Comparison of ENCODE assay signal across 26 cellular contexts in the genomic region with DNA sequence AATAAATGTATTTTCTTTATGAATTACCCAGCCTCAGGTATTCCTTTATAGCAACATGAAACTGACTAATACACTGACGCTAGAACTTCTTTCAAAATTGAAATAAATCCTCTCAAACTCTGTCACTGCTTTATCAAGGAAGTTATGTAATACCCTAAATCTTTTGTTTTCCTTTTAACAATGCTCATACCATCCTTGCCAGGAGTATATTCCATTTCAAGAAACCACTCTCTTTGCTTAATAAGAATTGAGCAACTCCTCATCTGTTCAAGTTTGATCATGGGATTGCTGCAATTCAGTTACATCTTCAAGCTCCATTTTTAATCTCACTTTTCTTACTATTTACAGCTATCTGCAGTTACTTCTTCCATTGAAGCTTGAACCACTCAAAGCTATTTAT.
DNase-seq lines count a peak whose midpoint lies in the region; ATAC-seq, FAIRE-seq and TF ChIP-seq lines count a peak whose summit lies in the region.
"Had no signal": no experiment of that assay in that cellular context is flagged by ENCODE, and none has a peak within 500 bp of the region (broad histone marks: within the 10 kb centered on the region; RNA-seq: fewer than 3 reads in every experiment).

No MANE protein-coding gene starts in this region.

- TF ChIP-seq RAD21 in IMR-90 (IDR thresholded peaks at IDR 0.05; ENCODE audit: low read length) = no peak

- no peak overlapping the region for H2BK5ac ChIP-seq in IMR-90 (ENCODE audit: low read depth, low read length, poor library complexity, severe bottlenecking)

- no peaks in the 10 kb centered on the region for H3K36me3 ChIP-seq in IMR-90 (ENCODE audit: control insufficient read depth, insufficient read depth, low read length)
- H3K36me3 ChIP-seq in smooth muscle cell (ENCODE audit: low read depth) = no peaks in the 10 kb centered on the region
- no peaks in the 10 kb centered on the region for H3K36me3 ChIP-seq in small intestine (ENCODE audit: control insufficient read depth in 2 of 2, insufficient read depth in 2 of 2, low read length in 2 of 2)
- H3K36me3 ChIP-seq: HAP-1 had no signal

- CTCF ChIA-PET in IMR-90 (lab: Yijun Ruan, JAX) = no interaction called here

- no peak for TF ChIP-seq CTCF in IMR-90 (conservative IDR thresholded peaks at IDR 0.05; ENCODE audit: low read depth, low read length)
- TF ChIP-seq CTCF in cardiac fibroblast (IDR thresholded peaks at IDR 0.05; ENCODE audit: low read depth, low read length) = no peak
- TF ChIP-seq CTCF in fibroblast of the aortic adventitia (IDR thresholded peaks at IDR 0.05; ENCODE audit: insufficient read depth, low read length) = no peak
- TF ChIP-seq CTCF in smooth muscle cell (IDR thresholded peaks at IDR 0.05; ENCODE audit: borderline replicate concordance, insufficient read depth, poor library complexity, severe bottlenecking) = no peak

- H2AK9ac ChIP-seq in IMR-90 (replicated peaks; ENCODE audit: low read depth, low read length, poor library complexity) = no peak overlapping the region

- POLR2A ChIA-PET in IMR-90 (lab: Charles Lee; ENCODE audit: unreplicated experiment) = no interaction called here

- H3K23ac ChIP-seq in IMR-90 (ENCODE audit: low read depth, low read length) = no peak overlapping the region

- dilution Hi-C loops in IMR-90 (cut with HindIII; ENCODE audit: low sequenced_read_pairs, unreplicated experiment) = no loop called here

- 0 out of 2 replicates have a peak, but pooled peaks cover 2% of the 10 kb centered on the region for H3K9me1 ChIP-seq in IMR-90 (ENCODE audit: insufficient read depth, low read length)

- H3K27ac ChIP-seq in IMR-90 (ENCODE audit: insufficient read depth, low read length) (no peak overlapping the region), smooth muscle cell (ENCODE audit: low read depth) (peak overlapping the region; percentile 39), small intestine (ENCODE audit: low read depth in 1 of 2, low read length in 1 of 2) (no peak overlapping the region)
- H3K27ac ChIP-seq: A549, C4-2B, RWPE1 had no signal

- H4K20me1 ChIP-seq in IMR-90 (ENCODE audit: insufficient read depth, low read length) (no peaks in the 10 kb centered on the region), smooth muscle cell (ENCODE audit: low read depth) (no peaks in the 10 kb centered on the region)

- H3K27me3 ChIP-seq in IMR-90 (ENCODE audit: control insufficient read depth, insufficient read depth, low read length) (no peaks in the 10 kb centered on the region), smooth muscle cell (ENCODE audit: low read depth) (no peaks in the 10 kb centered on the region), small intestine (ENCODE audit: control insufficient read depth in 2 of 2, insufficient read depth in 2 of 2, low read length in 2 of 2) (no peaks in the 10 kb centered on the region)

- H2AK5ac ChIP-seq in IMR-90 (ENCODE audit: low read depth, low read length) = no peak overlapping the region

- peak overlapping the region; percentile 76; the same call in 2 of the 3 replicates for H2BK15ac ChIP-seq in IMR-90 (ENCODE audit: low read depth, low read length)

- FAIRE-seq in small intestine (lab: Jason Lieb, UNC) = no peak
- FAIRE-seq: A549, GM12878 had no signal

- in situ Hi-C loops in IMR-90 (cut with MboI; ENCODE audit: low sequenced_read_pairs) = no loop called here

- ATAC-seq in IMR-90 (ENCODE audit: low read depth) = no peak
- ATAC-seq: A549; CD8-positive, alpha-beta T cell; GM12878; Panc1 had no signal

- H3K4me1 ChIP-seq in IMR-90 (ENCODE audit: control insufficient read depth, insufficient read depth, low read length) = peaks cover 7% of the 10 kb centered on the region
- peaks cover 9% of the 10 kb centered on the region for H3K4me1 ChIP-seq in smooth muscle cell (ENCODE audit: low read depth)
- no peaks in the 10 kb centered on the region for H3K4me1 ChIP-seq in small intestine (ENCODE audit: control insufficient read depth in 2 of 2, insufficient read depth in 1 of 2, low read depth in 1 of 2, low read length in 1 of 2)
- H3K4me1 ChIP-seq: A549, Caco-2, HAP-1 had no signal

- H2BK20ac ChIP-seq in IMR-90 (ENCODE audit: low read depth, low read length) = no peak overlapping the region

- no peak overlapping the region for H3K4me3 ChIP-seq in IMR-90 (ENCODE audit: insufficient read depth, low read depth, low read length)
- H3K4me3 ChIP-seq in cardiac fibroblast (replicated peaks in 1 of 2; ENCODE audit: low read depth in 2 of 2, low read length in 2 of 2) = no peak overlapping the region
- no peak overlapping the region for H3K4me3 ChIP-seq in fibroblast of the aortic adventitia (ENCODE audit: low read depth, low read length)
- H3K4me3 ChIP-seq in smooth muscle cell = no peak overlapping the region
- no peak overlapping the region for H3K4me3 ChIP-seq in small intestine (ENCODE audit: low read depth in 1 of 2, low read length in 2 of 2)
- H3K4me3 ChIP-seq: A549, GM12878, HAP-1 had no signal

- peak overlapping the region; percentile 61; the same call in 1 of the 2 replicates for H3K18ac ChIP-seq in IMR-90 (ENCODE audit: low read depth, low read length)

- no CpG with 5 or more reads among the region's 1 CpG for WGBS in IMR-90 (ENCODE audit: extremely low coverage in 2 of 2, insufficient read length in 1 of 2), 2 experiments
- 89% methylated on average over 1 of the region's 1 CpG for WGBS in smooth muscle cell (ENCODE audit: low lambda C conversion rate)
- 76 to 92% (median 79%) methylated on average over 1 of the region's 1 CpG for whole genome bisulfite sequencing in small intestine, 3 donors

- peak overlapping the region; percentile 83; the same call in 1 of the 2 replicates for H4K5ac ChIP-seq in IMR-90 (ENCODE audit: low read depth, low read length)

- H2AFZ ChIP-seq in IMR-90 (replicated peaks; ENCODE audit: low read length, poor library complexity) = no peak overlapping the region
- H2AFZ ChIP-seq in smooth muscle cell (ENCODE audit: low read depth) = no peak overlapping the region

- TF ChIP-seq POLR2A in IMR-90 (IDR thresholded peaks at IDR 0.05; ENCODE audit: low read depth, low read length) = no peak

- BruUV-seq in IMR-90 (replicated peaks; lab: Mats Ljungman, UMichigan) = no TSS peak

- peak overlapping the region in 1 of 2 experiments; percentile 74; a peak in 1 of 4 replicates for H4K8ac ChIP-seq in IMR-90 (ENCODE audit: low read depth in 2 of 2, low read length in 2 of 2)

- H3K4ac ChIP-seq in IMR-90 (ENCODE audit: low read depth, low read length) = no peak overlapping the region; the same call in 1 of the 2 replicates

- H3K79me1 ChIP-seq in IMR-90 (ENCODE audit: low read depth in 1 of 2, low read length in 2 of 2) = no peaks in the 10 kb centered on the region

- peaks cover 15% of the 10 kb centered on the region for H3F3A ChIP-seq in smooth muscle cell (ENCODE audit: low read depth)

- no peak overlapping the region for H3K14ac ChIP-seq in IMR-90 (replicated peaks; ENCODE audit: low read depth, low read length)

- H3K4me2 ChIP-seq in IMR-90 (ENCODE audit: low read depth, low read length) (no peak overlapping the region), smooth muscle cell (no peak overlapping the region)
- H3K4me2 ChIP-seq: A549 had no signal

- DNase-seq in IMR-90 (no peak), cardiac fibroblast (ENCODE audit: low read depth in 2 of 2) (peak; percentile 36 to 70), fibroblast of the aortic adventitia (ENCODE audit: low read depth) (peak; percentile 83), smooth muscle cell (lab: John Stamatoyannopoulos, UW; ENCODE audit: unreplicated experiment) (no peak), small intestine (no peak), NCI-H187 (lab: John Stamatoyannopoulos, UW) (no peak), NCI-H446 (lab: John Stamatoyannopoulos, UW) (no peak)
- DNase-seq: Caco-2; CD8-positive, alpha-beta T cell; EL; GDM1; GOT3; HFFc6; Karpas-422; NCI-H1105; NCI-H1436 treated with DMSO at 0.1 percent for 48 hours; NCI-H1930; NCI-H2107; NCI-H69; SHP77 treated with DMSO at 0.1 percent for 48 hours had no signal

- H3K56ac ChIP-seq in IMR-90 (ENCODE audit: extremely low read depth, insufficient read depth, low read length) = no peak overlapping the region

- intact Hi-C loops in IMR-90 (cut with micrococcal nuclease) = no loop called here

- H3K9me3 ChIP-seq in IMR-90 (ENCODE audit: control insufficient read depth, insufficient read depth, low read length) (no peaks in the 10 kb centered on the region), smooth muscle cell (replicated peaks; ENCODE audit: low read depth) (no peaks in the 10 kb centered on the region), small intestine (ENCODE audit: control insufficient read depth, low read depth) (no peaks in the 10 kb centered on the region)
- H3K9me3 ChIP-seq: A549, Caco-2, HAP-1 had no signal

- H4K91ac ChIP-seq in IMR-90 (ENCODE audit: insufficient read depth, low read depth, low read length) = no peak overlapping the region; the same call in 1 of the 2 replicates

- peak overlapping the region; percentile 59; the same call in 1 of the 2 replicates for H2BK120ac ChIP-seq in IMR-90 (ENCODE audit: low read depth, low read length)

- H3K79me2 ChIP-seq in smooth muscle cell (ENCODE audit: low read depth) = no peaks in the 10 kb centered on the region

- H3K9ac ChIP-seq in IMR-90 (ENCODE audit: low read depth, low read length) = no peak overlapping the region
- no peak overlapping the region for H3K9ac ChIP-seq in smooth muscle cell (ENCODE audit: low read depth)

TF ChIP-seq in IMR-90, 13 proteins besides CTCF, POLR2A, EP300 and RAD21:
- TF ChIP-seq SMC3 (IDR thresholded peaks at IDR 0.05; ENCODE audit: low read depth, low read length) (no peak), CEBPB (IDR thresholded peaks at IDR 0.05; ENCODE audit: low read depth, low read length) (no peak), RCOR1 (IDR thresholded peaks at IDR 0.05; ENCODE audit: insufficient replicate concordance, low read length) (no peak), BHLHE40 (IDR thresholded peaks at IDR 0.05; ENCODE audit: low read depth, low read length) (no peak), FOS (IDR thresholded peaks at IDR 0.05; ENCODE audit: low read depth, low read length) (no peak), CHD1 (IDR thresholded peaks at IDR 0.05; ENCODE audit: low read depth, low read length) (no peak), NFE2L2 (IDR thresholded peaks at IDR 0.05; ENCODE audit: low read depth, low read length) (no peak), RFX5 (IDR thresholded peaks at IDR 0.05; ENCODE audit: low read depth, low read length) (no peak)
- TF ChIP-seq, protein P1, sequence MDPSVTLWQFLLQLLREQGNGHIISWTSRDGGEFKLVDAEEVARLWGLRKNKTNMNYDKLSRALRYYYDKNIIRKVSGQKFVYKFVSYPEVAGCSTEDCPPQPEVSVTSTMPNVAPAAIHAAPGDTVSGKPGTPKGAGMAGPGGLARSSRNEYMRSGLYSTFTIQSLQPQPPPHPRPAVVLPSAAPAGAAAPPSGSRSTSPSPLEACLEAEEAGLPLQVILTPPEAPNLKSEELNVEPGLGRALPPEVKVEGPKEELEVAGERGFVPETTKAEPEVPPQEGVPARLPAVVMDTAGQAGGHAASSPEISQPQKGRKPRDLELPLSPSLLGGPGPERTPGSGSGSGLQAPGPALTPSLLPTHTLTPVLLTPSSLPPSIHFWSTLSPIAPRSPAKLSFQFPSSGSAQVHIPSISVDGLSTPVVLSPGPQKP (IDR thresholded peaks at IDR 0.05; ENCODE audit: borderline replicate concordance, low read depth, low read length) = no peak

Comparison
In these comparisons a context has a peak if more than half of its experiments do, and no peak if none do; other contexts are left out.
1. DNase-seq: peak in cardiac fibroblast (2 of 2) and fibroblast of the aortic adventitia (single experiment); none in IMR-90 (single experiment), smooth muscle cell (single experiment), small intestine (single experiment), NCI-H187 (0 of 2) and NCI-H446 (0 of 2).